In the genomic region with DNA sequence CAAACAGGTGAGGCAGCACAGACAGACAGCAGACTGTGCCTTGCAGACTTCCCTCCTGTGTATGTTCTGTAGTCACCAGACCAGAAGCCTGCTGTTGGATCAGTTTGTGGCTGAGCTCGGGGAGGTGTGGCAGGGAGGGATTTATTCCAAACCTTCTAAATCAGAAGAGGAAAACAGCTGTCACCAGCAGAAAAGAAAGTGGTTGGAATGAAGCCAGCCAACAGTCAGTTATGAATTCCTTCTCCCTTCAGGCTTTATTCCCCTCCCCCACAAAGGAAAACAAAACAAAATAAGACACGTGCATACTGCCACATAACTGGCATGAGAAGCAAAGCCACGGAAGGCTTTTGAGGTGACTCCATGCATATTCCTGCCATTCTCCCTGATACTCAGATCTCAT, we compare ENCODE assay signal across 10 cellular contexts. TPM values are rescaled to one million over a fixed set of nuclear protein-coding genes. Genes with fewer than 3 reads are reported as not detected.
DNase-seq lines count a peak whose midpoint lies in the region; ATAC-seq and TF ChIP-seq lines count a peak whose summit lies in the region.
"Had no signal": no experiment of that assay in that cellular context is flagged by ENCODE, and none has a peak within 500 bp of the region (broad histone marks: within the 10 kb centered on the region; RNA-seq: fewer than 3 reads in every experiment).

No MANE protein-coding gene starts in this region.

- H3K4me1 ChIP-seq in gastroesophageal sphincter (peaks cover 8 to 38% (median 26%) of the 10 kb centered on the region in 3 donors), smooth muscle cell (ENCODE audit: low read depth) (no peaks in the 10 kb centered on the region)
- H3K4me1 ChIP-seq: BE2C had no signal

- H3K27me3 ChIP-seq in gastroesophageal sphincter = no peaks in the 10 kb centered on the region
- no peaks in the 10 kb centered on the region for H3K27me3 ChIP-seq in smooth muscle cell (ENCODE audit: low read depth)
- H3K27me3 ChIP-seq: BE2C had no signal

- H3K4me2 ChIP-seq in smooth muscle cell = no peak overlapping the region

- DNase-seq in NCI-H446 treated with DMSO at 0.1 percent for 48 hours (lab: John Stamatoyannopoulos, UW) = peak; percentile 10
- no peak for DNase-seq in NCI-H446 (lab: John Stamatoyannopoulos, UW)
- DNase-seq in T1000 (lab: John Stamatoyannopoulos, UW) = peak; percentile 34
- DNase-seq in smooth muscle cell (lab: John Stamatoyannopoulos, UW; ENCODE audit: unreplicated experiment) = no peak
- DNase-seq in RKO (ENCODE audit: low spot score) = no peak
- DNase-seq in C1 segment of cervical spinal cord (lab: John Stamatoyannopoulos, UW) = no peak
- DNase-seq: activated effector memory CD4-positive, alpha-beta T cell treated with anti-CD3 and anti-CD28 coated beads, Interleukin-2, amount 50 U/mL, for 16 hours; BE2C had no signal

- ATAC-seq in gastroesophageal sphincter (no peak), HG02588 (IDR thresholded peaks at IDR 0.05; ENCODE audit: unreplicated experiment) (no peak)

- no peak overlapping the region for H3K9ac ChIP-seq in smooth muscle cell (ENCODE audit: low read depth)

- 13 to 36% methylated on average over 3 of the region's 3 CpGs for WGBS in gastroesophageal sphincter (ENCODE audit: low coverage in 1 of 2), 2 donors
- WGBS in smooth muscle cell (ENCODE audit: low lambda C conversion rate) = 35% methylated on average over 3 of the region's 3 CpGs

- H3K4me3 ChIP-seq in gastroesophageal sphincter (no peak overlapping the region), smooth muscle cell (no peak overlapping the region)

- no peak overlapping the region for H2AFZ ChIP-seq in smooth muscle cell (ENCODE audit: low read depth)

- H4K20me1 ChIP-seq in smooth muscle cell (ENCODE audit: low read depth) = peaks cover 93% of the 10 kb centered on the region

- TF ChIP-seq POLR2A in gastroesophageal sphincter (IDR thresholded peaks at IDR 0.05) = no peak

- peaks cover 15% of the 10 kb centered on the region for H3K79me2 ChIP-seq in smooth muscle cell (ENCODE audit: low read depth)

- H3K27ac ChIP-seq in gastroesophageal sphincter (peak overlapping the region in 3 of 4 donors; percentile 13 to 32 (median 14)), smooth muscle cell (ENCODE audit: low read depth) (peak overlapping the region; percentile 14)

- H3K9me3 ChIP-seq in gastroesophageal sphincter (no peaks in the 10 kb centered on the region), smooth muscle cell (replicated peaks; ENCODE audit: low read depth) (no peaks in the 10 kb centered on the region)
- H3K9me3 ChIP-seq: BE2C had no signal

- H3K36me3 ChIP-seq in gastroesophageal sphincter = peaks cover 7 to 100% of the 10 kb centered on the region in 2 donors
- peaks cover 8% of the 10 kb centered on the region for H3K36me3 ChIP-seq in smooth muscle cell (ENCODE audit: low read depth)

- no peak for TF ChIP-seq EP300 in gastroesophageal sphincter (IDR thresholded peaks at IDR 0.05)

- TF ChIP-seq CTCF in gastroesophageal sphincter (IDR thresholded peaks at IDR 0.05) (no peak), smooth muscle cell (IDR thresholded peaks at IDR 0.05; ENCODE audit: borderline replicate concordance, insufficient read depth, poor library complexity, severe bottlenecking) (no peak)

- peaks cover 40% of the 10 kb centered on the region for H3F3A ChIP-seq in smooth muscle cell (ENCODE audit: low read depth)

RNA-seq across cellular contexts. Expression of a gene that starts 19.0 kb away (rescaled TPM):
- total RNA-seq in gastroesophageal sphincter (10 to 100 TPM; 13.7 to 30.0 (median 15.5) TPM), smooth muscle cell (9.9 and 13.8 TPM in 2 replicates)
- 8.7 and 9.4 TPM in 2 replicates for polyA plus RNA-seq in smooth muscle cell

RNA-seq across cellular contexts. Expression of a gene that starts 57.7 kb away (rescaled TPM):
- total RNA-seq in gastroesophageal sphincter (10 to 100 TPM; 10.5 to 36.9 (median 17.1) TPM), smooth muscle cell (16.7 and 52.5 TPM in 2 replicates)
- polyA plus RNA-seq in smooth muscle cell = 20.3 and 20.8 TPM in 2 replicates

Comparison
In these comparisons a context has a peak if more than half of its experiments do, and no peak if none do; other contexts are left out.
1. DNase-seq: peak in NCI-H446 treated with DMSO at 0.1 percent for 48 hours (single experiment) and T1000 (single experiment); none in NCI-H446 (0 of 2), smooth muscle cell (single experiment), RKO (single experiment) and C1 segment of cervical spinal cord (0 of 14).